In the genomic region with DNA sequence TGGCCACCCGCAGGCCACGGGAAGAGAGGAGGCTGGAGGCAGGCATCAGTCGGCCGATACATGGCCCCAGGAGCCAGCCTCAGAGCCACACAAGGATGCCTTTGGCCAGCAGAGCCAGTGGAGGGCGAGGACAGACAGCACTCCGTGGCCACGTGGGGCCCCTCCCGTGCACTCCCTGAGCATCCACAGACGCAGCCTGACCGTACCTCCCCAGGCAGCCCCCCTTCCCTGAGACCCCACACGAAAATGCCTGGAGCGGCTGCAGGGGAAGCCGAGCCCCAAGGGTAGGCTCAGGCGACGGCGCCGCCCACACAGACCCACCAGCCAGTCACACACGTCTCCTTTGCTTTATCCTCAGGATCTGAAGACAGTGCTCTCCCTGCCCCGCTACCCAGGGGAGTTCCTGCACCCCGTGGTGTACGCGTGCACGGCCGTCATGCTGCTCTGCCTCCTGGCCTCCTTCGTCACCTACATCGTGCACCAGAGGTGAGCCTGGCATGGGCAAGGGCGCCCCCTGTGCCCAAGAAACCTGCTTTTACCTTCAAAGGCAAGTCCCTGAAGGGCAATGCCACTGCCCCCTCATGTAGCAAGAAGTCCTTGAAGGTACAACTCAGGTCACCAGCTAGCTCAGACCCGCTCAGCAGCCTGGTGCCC, we compare ENCODE assay signal across 24 cellular contexts. TPM values are rescaled to one million over a fixed set of nuclear protein-coding genes. Genes with fewer than 3 reads are reported as not detected.
DNase-seq lines count a peak whose midpoint lies in the region; ATAC-seq, FAIRE-seq and TF ChIP-seq lines count a peak whose summit lies in the region.
"Had no signal": no experiment of that assay in that cellular context is flagged by ENCODE, and none has a peak within 500 bp of the region (broad histone marks: within the 10 kb centered on the region; RNA-seq: fewer than 3 reads in every experiment).

No MANE protein-coding gene starts in this region.

- H3K4me2 ChIP-seq in neural progenitor cell = no peak overlapping the region
- H3K4me2 ChIP-seq: hepatocyte had no signal

- no peaks in the 10 kb centered on the region for H3K36me3 ChIP-seq in Panc1 (ENCODE audit: control insufficient read depth, insufficient read depth, low read length)
- H3K36me3 ChIP-seq in neural progenitor cell = no peaks in the 10 kb centered on the region
- H3K36me3 ChIP-seq: upper lobe of right lung had no signal

- peaks cover 26% of the 10 kb centered on the region for H3K27me3 ChIP-seq in Panc1 (ENCODE audit: control insufficient read depth, insufficient read depth, low read length)
- peaks cover 45% of the 10 kb centered on the region for H3K27me3 ChIP-seq in neural progenitor cell
- H3K27me3 ChIP-seq: hepatocyte had no signal

- DNase-seq in activated CD4-positive, alpha-beta memory T cell treated with anti-CD3 and anti-CD28 coated beads for 36 hours = peak; percentile 33
- DNase-seq in activated CD4-positive, alpha-beta memory T cell treated with anti-CD3 and anti-CD28 coated beads, Interleukin-2, amount 10 ng/mL, durations not matched to agents 7 days and 5 days = no peak
- DNase-seq in Daoy (ENCODE audit: low read depth) (peak; percentile 29), Panc1 (ENCODE audit: low read depth, low spot score) (no peak), neural progenitor cell (ENCODE audit: low spot score) (no peak), urothelium cell line (ENCODE audit: low spot score) (no peak), type B pancreatic cell (ENCODE audit: extremely low spot score, unreplicated experiment) (no peak)
- DNase-seq: CD4-positive, alpha-beta memory T cell; DMS53; foreskin fibroblast; mammary epithelial cell; NCI-H1048; NCI-H2029 treated with DMSO at 0.1 percent for 48 hours; NCI-H510A; T-cell; upper lobe of right lung had no signal

- no peaks in the 10 kb centered on the region for H4K20me1 ChIP-seq in neural progenitor cell (ENCODE audit: low read depth)

- H3K79me2 ChIP-seq in neural progenitor cell (ENCODE audit: low read depth) = no peaks in the 10 kb centered on the region
- H3K79me2 ChIP-seq: hepatocyte had no signal

- peaks cover 3% of the 10 kb centered on the region for H3F3A ChIP-seq in neural progenitor cell (ENCODE audit: low read depth)

- H3K4me1 ChIP-seq in Panc1 (ENCODE audit: control insufficient read depth, insufficient read depth, low read length) (no peaks in the 10 kb centered on the region), neural progenitor cell (peaks cover 13% of the 10 kb centered on the region)
- H3K4me1 ChIP-seq: upper lobe of right lung had no signal

- POLR2A ChIA-PET in activated CD4-positive, alpha-beta memory T cell treated with anti-CD3 and anti-CD28 coated beads for 36 hours (lab: Charles Lee) = no interaction called here
- POLR2A ChIA-PET in activated CD4-positive, alpha-beta memory T cell treated with anti-CD3 and anti-CD28 coated beads, Interleukin-2, amount 10 ng/mL, durations not matched to agents 7 days and 5 days (lab: Charles Lee) = no interaction called here
- POLR2A ChIA-PET in Panc1 (lab: Charles Lee) = no interaction called here

- H3K27ac ChIP-seq in Panc1 (ENCODE audit: low read length) (no peak overlapping the region), neural progenitor cell (no peak overlapping the region)
- H3K27ac ChIP-seq: hepatocyte, upper lobe of right lung had no signal

- H3K4me3 ChIP-seq in Panc1 (ENCODE audit: low read depth in 2 of 2, low read length in 2 of 2) (no peak overlapping the region), neural progenitor cell (no peak overlapping the region)
- H3K4me3 ChIP-seq: hepatocyte, K562, upper lobe of right lung had no signal

- intact Hi-C loops in activated CD4-positive, alpha-beta memory T cell treated with anti-CD3 and anti-CD28 coated beads for 36 hours (cut with micrococcal nuclease) = no loop called here
- intact Hi-C loops in Panc1 (cut with micrococcal nuclease; ENCODE audit: unreplicated experiment) = loop anchor here (10.0 kb wide), 1 partner anchor 152 kb away; the partner anchor contains the start of gene CFAP46

- ATAC-seq in Panc1 (peak; percentile 39; the same call in 1 of the 2 replicates), HG03097 (IDR thresholded peaks at IDR 0.05; ENCODE audit: low FRiP score, unreplicated experiment) (no peak)
- ATAC-seq: K562, sciatic nerve, T-cell, upper lobe of right lung had no signal

- in situ Hi-C loops in Panc1 (cut with HindIII; ENCODE audit: low pct_unique_long_range_greater_than_20kb, low sequenced_read_pairs) = no loop called here

- H3K9me3 Mint-ChIP-seq in activated CD4-positive, alpha-beta memory T cell treated with anti-CD3 and anti-CD28 coated beads for 36 hours = no peaks in the 10 kb centered on the region
- H3K9me3 Mint-ChIP-seq in activated CD4-positive, alpha-beta memory T cell treated with anti-CD3 and anti-CD28 coated beads, Interleukin-2, amount 10 ng/mL, durations not matched to agents 7 days and 5 days = no peaks in the 10 kb centered on the region
- H3K9me3 Mint-ChIP-seq in neural progenitor cell (no peaks in the 10 kb centered on the region), type B pancreatic cell (no peaks in the 10 kb centered on the region)
- H3K9me3 Mint-ChIP-seq: CD4-positive, alpha-beta memory T cell; dendritic cell treated with granulocyte-macrophage colony-stimulating factor and Interleukin-4, amounts not matched to agents 40 ng/mL and 50 ng/mL, for 4 days; T-cell had no signal

- TF ChIP-seq CTCF in Panc1 (IDR thresholded peaks at IDR 0.05) (peak; percentile 78; the same call in 1 of the 2 replicates), neural progenitor cell (IDR thresholded peaks at IDR 0.05) (peak; percentile 30), type B pancreatic cell (conservative IDR thresholded peaks at IDR 0.05) (no peak)

- peaks cover 3% of the 10 kb centered on the region for H3K4me1 Mint-ChIP-seq in activated CD4-positive, alpha-beta memory T cell treated with anti-CD3 and anti-CD28 coated beads for 36 hours (ENCODE audit: low read depth)
- H3K4me1 Mint-ChIP-seq in activated CD4-positive, alpha-beta memory T cell treated with anti-CD3 and anti-CD28 coated beads, Interleukin-2, amount 10 ng/mL, durations not matched to agents 7 days and 5 days = no peaks in the 10 kb centered on the region
- peaks cover 18% of the 10 kb centered on the region for H3K4me1 Mint-ChIP-seq in neural progenitor cell
- H3K4me1 Mint-ChIP-seq in type B pancreatic cell (ENCODE audit: unreplicated experiment) = peaks cover 7% of the 10 kb centered on the region

- no peak overlapping the region for H2AFZ ChIP-seq in neural progenitor cell (replicated peaks)
- H2AFZ ChIP-seq: hepatocyte had no signal

- CTCF ChIA-PET in activated CD4-positive, alpha-beta memory T cell treated with anti-CD3 and anti-CD28 coated beads for 36 hours (lab: Charles Lee) = no interaction called here
- CTCF ChIA-PET in activated CD4-positive, alpha-beta memory T cell treated with anti-CD3 and anti-CD28 coated beads, Interleukin-2, amount 10 ng/mL, durations not matched to agents 7 days and 5 days (lab: Charles Lee) = no interaction called here
- CTCF ChIA-PET in Panc1 (lab: Charles Lee) = interaction anchor here (0.6 kb wide), 1 partner anchor 56 kb away, joined by 4 read pairs; no protein-coding TSS in a partner anchor

- no peak for FAIRE-seq in urothelium cell line (lab: Jason Lieb, UNC)
- FAIRE-seq: endothelial cell of umbilical vein, K562 had no signal

- H3K9ac ChIP-seq in neural progenitor cell = no peak overlapping the region

- H3K27me3 Mint-ChIP-seq in activated CD4-positive, alpha-beta memory T cell treated with anti-CD3 and anti-CD28 coated beads for 36 hours = peaks cover 12% of the 10 kb centered on the region
- peaks cover 2% of the 10 kb centered on the region for H3K27me3 Mint-ChIP-seq in activated CD4-positive, alpha-beta memory T cell treated with anti-CD3 and anti-CD28 coated beads, Interleukin-2, amount 10 ng/mL, durations not matched to agents 7 days and 5 days
- H3K27me3 Mint-ChIP-seq in neural progenitor cell (ENCODE audit: insufficient read depth, low read depth) (peaks cover 26% of the 10 kb centered on the region), type B pancreatic cell (peaks cover 37% of the 10 kb centered on the region)

- H3K4me3 Mint-ChIP-seq in activated CD4-positive, alpha-beta memory T cell treated with anti-CD3 and anti-CD28 coated beads for 36 hours = no peak overlapping the region
- no peak overlapping the region for H3K4me3 Mint-ChIP-seq in activated CD4-positive, alpha-beta memory T cell treated with anti-CD3 and anti-CD28 coated beads, Interleukin-2, amount 10 ng/mL, durations not matched to agents 7 days and 5 days
- H3K4me3 Mint-ChIP-seq in neural progenitor cell (peak overlapping the region; percentile 33), type B pancreatic cell (no peak overlapping the region)
- H3K4me3 Mint-ChIP-seq: CD4-positive, alpha-beta memory T cell; dendritic cell treated with granulocyte-macrophage colony-stimulating factor and Interleukin-4, amounts not matched to agents 40 ng/mL and 50 ng/mL, for 4 days; T-cell had no signal

- H3K9me3 ChIP-seq in Panc1 (ENCODE audit: control insufficient read depth, insufficient read depth, low read depth, low read length) = no peaks in the 10 kb centered on the region
- H3K9me3 ChIP-seq in neural progenitor cell (ENCODE audit: low read depth) = no peaks in the 10 kb centered on the region
- H3K9me3 ChIP-seq: upper lobe of right lung had no signal

- H3K27ac Mint-ChIP-seq in activated CD4-positive, alpha-beta memory T cell treated with anti-CD3 and anti-CD28 coated beads for 36 hours = no peak overlapping the region
- no peak overlapping the region for H3K27ac Mint-ChIP-seq in activated CD4-positive, alpha-beta memory T cell treated with anti-CD3 and anti-CD28 coated beads, Interleukin-2, amount 10 ng/mL, durations not matched to agents 7 days and 5 days
- no peak overlapping the region for H3K27ac Mint-ChIP-seq in neural progenitor cell
- no peak overlapping the region for H3K27ac Mint-ChIP-seq in type B pancreatic cell
- H3K27ac Mint-ChIP-seq: CD4-positive, alpha-beta memory T cell; dendritic cell treated with granulocyte-macrophage colony-stimulating factor and Interleukin-4, amounts not matched to agents 40 ng/mL and 50 ng/mL, for 4 days; T-cell had no signal

- BruUV-seq in Panc1 (replicated peaks; lab: Mats Ljungman, UMichigan) = no TSS peak

- H3K36me3 Mint-ChIP-seq in activated CD4-positive, alpha-beta memory T cell treated with anti-CD3 and anti-CD28 coated beads for 36 hours = no peaks in the 10 kb centered on the region
- no peaks in the 10 kb centered on the region for H3K36me3 Mint-ChIP-seq in activated CD4-positive, alpha-beta memory T cell treated with anti-CD3 and anti-CD28 coated beads, Interleukin-2, amount 10 ng/mL, durations not matched to agents 7 days and 5 days (ENCODE audit: low read depth)
- H3K36me3 Mint-ChIP-seq in neural progenitor cell (no peaks in the 10 kb centered on the region), type B pancreatic cell (no peaks in the 10 kb centered on the region)
- H3K36me3 Mint-ChIP-seq: CD4-positive, alpha-beta memory T cell; T-cell had no signal

RNA-seq across cellular contexts. Expression of gene ADGRA1, which starts 9.0 kb away (rescaled TPM):
- not detected for total RNA-seq in activated CD4-positive, alpha-beta memory T cell treated with anti-CD3 and anti-CD28 coated beads for 36 hours
- total RNA-seq in activated CD4-positive, alpha-beta memory T cell treated with anti-CD3 and anti-CD28 coated beads, Interleukin-2, amount 10 ng/mL, durations not matched to agents 7 days and 5 days = not detected
- not detected in 2 replicates for total RNA-seq in Daoy (2014; rRNA removed; shearing (Covaris generic))
- total RNA-seq in Panc1 (2021; ENCODE audit: unreplicated experiment) (0.05 TPM), neural progenitor cell (ENCODE audit: low replicate concordance) (not detected in 2 replicates), type B pancreatic cell (ENCODE audit: low replicate concordance) (0.99 and 1.6 TPM in 2 replicates)
- polyA plus RNA-seq in Panc1 (2012; ENCODE audit: insufficient read length) = not detected
- total RNA-seq: activated CD8-positive, alpha-beta memory T cell treated with anti-CD3 and anti-CD28 coated beads for 36 hours; CD4-positive, alpha-beta memory T cell; endothelial cell of umbilical vein; K562; mammary epithelial cell; osteocyte; T-cell; upper lobe of right lung had no signal
- polyA plus RNA-seq: CD4-positive, alpha-beta memory T cell; endothelial cell of umbilical vein; hepatocyte; K562; mammary epithelial cell had no signal

Comparison
In these comparisons a context has a peak if more than half of its experiments do, and no peak if none do; other contexts are left out.
1. DNase-seq: peak in activated CD4-positive, alpha-beta memory T cell treated with anti-CD3 and anti-CD28 coated beads for 36 hours (single experiment) and Daoy (single experiment); none in activated CD4-positive, alpha-beta memory T cell treated with anti-CD3 and anti-CD28 coated beads, Interleukin-2, amount 10 ng/mL, durations not matched to agents 7 days and 5 days (single experiment), Panc1 (single experiment), neural progenitor cell (single experiment), urothelium cell line (single experiment) and type B pancreatic cell (single experiment).